ENCODE assay signal across 34 cellular contexts in the genomic region with DNA sequence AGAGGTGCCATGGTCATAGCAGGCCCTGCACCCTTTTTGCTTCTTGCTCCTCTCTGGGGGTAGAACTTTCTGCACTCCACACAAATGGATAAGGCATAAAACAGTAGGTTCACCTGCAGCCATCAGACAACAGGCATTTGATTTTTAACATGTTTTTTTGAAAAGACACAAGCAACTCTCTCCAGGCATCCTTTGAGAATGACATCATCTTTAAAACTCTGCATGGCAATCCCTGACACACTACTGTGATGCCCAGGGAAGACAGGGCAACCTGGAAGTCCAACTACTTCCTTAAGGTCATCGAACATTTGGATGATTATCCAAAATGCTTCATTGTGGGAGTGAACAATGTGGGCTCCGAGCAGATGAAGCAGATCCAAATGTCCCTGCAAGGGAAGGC.
"Had no signal": no experiment of that assay in that cellular context is flagged by ENCODE, and none has a peak within 500 bp of the region (broad histone marks: within the 10 kb centered on the region; RNA-seq: fewer than 3 reads in every experiment).

No MANE protein-coding gene starts in this region.

- DNase-seq: Karpas-422, Kasumi-1, MG63, MM.1S, MV-4-11, NCI-H1048, NCI-H1092, NCI-H1092 treated with DMSO at 0.1 percent for 48 hours, NCI-H1105, NCI-H1105 treated with DMSO at 0.1 percent for 48 hours, NCI-H1417, NCI-H1417 treated with DMSO at 0.1 percent for 48 hours, NCI-H1436, NCI-H1436 treated with DMSO at 0.1 percent for 48 hours, NCI-H1694 treated with DMSO at 0.1 percent for 48 hours, NCI-H187, NCI-H187 treated with DMSO at 0.1 percent for 48 hours, NCI-H1930, NCI-H2029, NCI-H2029 treated with DMSO at 0.1 percent for 48 hours, NCI-H2081, NCI-H2081 treated with DMSO at 0.1 percent for 48 hours, NCI-H2107, NCI-H2171, NCI-H2171 treated with DMSO at 0.1 percent for 48 hours, NCI-H2227 treated with DMSO at 0.1 percent for 48 hours, NCI-H226, NCI-H345, NCI-H446, NCI-H446 treated with DMSO at 0.1 percent for 48 hours, NCI-H510A, NCI-H510A treated with DMSO at 0.1 percent for 48 hours, NCI-H524 had no signal

- H3K27me3 ChIP-seq: MG63 had no signal

- H3K27ac ChIP-seq: KMS-11 had no signal

- H3K4me2 ChIP-seq: KMS-11 had no signal

- H3K9ac ChIP-seq: KMS-11 had no signal

- H3K4me3 ChIP-seq: MG63 had no signal

- H3K9me3 ChIP-seq: MG63 had no signal

- H3K36me3 ChIP-seq: MG63 had no signal
